Comparison of ENCODE assay signal across 8 cellular contexts in the genomic region with DNA sequence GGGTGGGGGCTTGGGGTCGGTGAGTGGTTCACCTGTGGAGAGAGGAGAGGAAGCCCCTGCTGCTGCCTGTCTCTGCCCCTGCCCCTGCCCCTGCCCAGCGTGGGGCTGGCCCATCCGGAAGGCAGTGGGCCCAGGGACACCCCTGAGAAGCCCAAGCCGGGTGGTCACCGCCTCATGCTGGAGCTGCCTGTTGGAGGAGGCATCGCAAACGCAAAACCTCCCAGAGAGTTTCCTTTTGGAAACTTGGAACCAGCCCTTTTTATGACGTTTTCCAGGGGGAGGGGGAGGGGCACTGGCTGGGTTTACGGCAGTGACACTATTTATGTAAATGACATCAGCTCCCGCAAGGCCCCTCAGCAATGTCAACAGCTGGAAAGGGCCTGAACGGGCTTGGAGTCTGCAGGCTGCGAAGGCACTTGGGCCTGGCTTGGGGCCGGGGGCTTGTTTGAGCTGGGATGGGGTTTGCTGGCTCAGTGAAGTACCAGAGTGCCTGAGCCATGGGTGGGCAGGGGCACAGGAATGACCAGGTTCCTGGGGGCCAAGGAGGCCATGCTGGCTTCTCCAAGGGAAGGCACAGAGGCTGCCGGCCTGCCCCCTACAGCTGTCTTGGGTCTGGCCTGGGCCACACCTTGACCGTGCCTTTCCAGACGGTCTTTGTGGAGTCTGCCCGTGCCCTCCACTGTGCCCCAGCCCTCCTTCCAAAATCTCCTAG.
A peak's percentile ranks its signal among the peaks of the same experiment; 100 is the strongest.
DNase-seq lines count a peak whose midpoint lies in the region; ATAC-seq and TF ChIP-seq lines count a peak whose summit lies in the region.

No MANE protein-coding gene starts in this region.

- POLR2A ChIA-PET in CD8-positive, alpha-beta T cell (lab: Charles Lee), result no interaction called here

- H3F3A ChIP-seq in neural progenitor cell (ENCODE audit: low read depth), result peaks cover 4% of the 10 kb centered on the region

- intact Hi-C loops in CD8-positive, alpha-beta T cell (cut with DNase I, micrococcal nuclease), result no loop called here

- H3K9me3 Mint-ChIP-seq in CD8-positive, alpha-beta T cell, result no peaks in the 10 kb centered on the region
- no peaks in the 10 kb centered on the region for H3K9me3 Mint-ChIP-seq in neural progenitor cell

- H3K36me3 ChIP-seq in CD8-positive, alpha-beta T cell (ENCODE audit: insufficient read depth, low read length), result no peaks in the 10 kb centered on the region
- H3K36me3 ChIP-seq in neural progenitor cell, result no peaks in the 10 kb centered on the region

- no peaks in the 10 kb centered on the region for H3K27me3 Mint-ChIP-seq in CD8-positive, alpha-beta T cell (ENCODE audit: low read depth)
- peaks cover 15% of the 10 kb centered on the region for H3K27me3 Mint-ChIP-seq in neural progenitor cell (ENCODE audit: insufficient read depth, low read depth)

- no peaks in the 10 kb centered on the region for H3K79me2 ChIP-seq in neural progenitor cell (ENCODE audit: low read depth)

- peaks cover 52% of the 10 kb centered on the region for H4K20me1 ChIP-seq in neural progenitor cell (ENCODE audit: low read depth)

- peak overlapping the region; percentile 72 for H3K4me3 Mint-ChIP-seq in CD8-positive, alpha-beta T cell
- peak overlapping the region; percentile 62 for H3K4me3 Mint-ChIP-seq in neural progenitor cell

- no peak overlapping the region for H3K9ac ChIP-seq in neural progenitor cell

- peaks cover under 1% of the 10 kb centered on the region for H3K36me3 Mint-ChIP-seq in CD8-positive, alpha-beta T cell
- H3K36me3 Mint-ChIP-seq in neural progenitor cell, result no peaks in the 10 kb centered on the region

- no peak overlapping the region for H2AFZ ChIP-seq in neural progenitor cell (replicated peaks)

- no peaks in the 10 kb centered on the region for H3K27me3 ChIP-seq in CD8-positive, alpha-beta T cell (ENCODE audit: insufficient read depth, low read length)
- peaks cover 45% of the 10 kb centered on the region for H3K27me3 ChIP-seq in neural progenitor cell

- TF ChIP-seq CTCF in CD8-positive, alpha-beta T cell (IDR thresholded peaks at IDR 0.05), result no peak
- TF ChIP-seq CTCF in foreskin fibroblast (IDR thresholded peaks at IDR 0.05; ENCODE audit: low read depth, low read length), result no peak
- no peak for TF ChIP-seq CTCF in neural progenitor cell (IDR thresholded peaks at IDR 0.05)

- peak overlapping the region; percentile 78 for H3K27ac Mint-ChIP-seq in CD8-positive, alpha-beta T cell
- no peak overlapping the region for H3K27ac Mint-ChIP-seq in neural progenitor cell

- DNase-seq in CD8-positive, alpha-beta T cell, result no peak
- DNase-seq in SK-N-DZ (ENCODE audit: low spot score) (peak; percentile 38), foreskin fibroblast (peak; percentile 51 to 71), neural progenitor cell (ENCODE audit: low spot score) (peak; percentile 62), NCI-H187 (lab: John Stamatoyannopoulos, UW) (no peak), NCI-H82 treated with DMSO at 0.1 percent for 48 hours (lab: John Stamatoyannopoulos, UW; ENCODE audit: unreplicated experiment) (no peak)

- peaks cover 15% of the 10 kb centered on the region for H3K4me1 ChIP-seq in CD8-positive, alpha-beta T cell (ENCODE audit: insufficient read depth, low read length)
- peaks cover 5% of the 10 kb centered on the region for H3K4me1 ChIP-seq in neural progenitor cell

- peak overlapping the region; percentile 93 for H3K4me2 ChIP-seq in neural progenitor cell

- CTCF ChIA-PET in CD8-positive, alpha-beta T cell (lab: Charles Lee), result no interaction called here

- ATAC-seq in CD8-positive, alpha-beta T cell, result no peak
- ATAC-seq in GM21529 (IDR thresholded peaks at IDR 0.05; ENCODE audit: unreplicated experiment), result no peak
- ATAC-seq in GM18520 (IDR thresholded peaks at IDR 0.05; ENCODE audit: unreplicated experiment), result no peak

- H3K4me1 Mint-ChIP-seq in CD8-positive, alpha-beta T cell (ENCODE audit: low read depth), result peaks cover 13% of the 10 kb centered on the region
- H3K4me1 Mint-ChIP-seq in neural progenitor cell, result peaks cover 36% of the 10 kb centered on the region

- H3K9me3 ChIP-seq in CD8-positive, alpha-beta T cell (ENCODE audit: low read length), result no peaks in the 10 kb centered on the region
- no peaks in the 10 kb centered on the region for H3K9me3 ChIP-seq in neural progenitor cell (ENCODE audit: low read depth)

- H3K4me3 ChIP-seq in CD8-positive, alpha-beta T cell (ENCODE audit: low read depth, low read length), result peak overlapping the region; percentile 59
- H3K4me3 ChIP-seq in foreskin fibroblast (ENCODE audit: low read depth in 1 of 2, low read length in 2 of 2) (peak overlapping the region in 1 of 2 donors; percentile 34), neural progenitor cell (peak overlapping the region; percentile 59)

- H3K27ac ChIP-seq in CD8-positive, alpha-beta T cell (ENCODE audit: low read depth, low read length), result no peak overlapping the region
- H3K27ac ChIP-seq in neural progenitor cell, result no peak overlapping the region

Comparison
In these comparisons a context has a peak if more than half of its experiments do, and no peak if none do; other contexts are left out.
1. DNase-seq: peak in SK-N-DZ (single experiment), foreskin fibroblast (2 of 2) and neural progenitor cell (single experiment); none in CD8-positive, alpha-beta T cell (0 of 7), NCI-H187 (0 of 2) and NCI-H82 treated with DMSO at 0.1 percent for 48 hours (single experiment).